ENCODE assay signal across 16 cellular contexts in the genomic region with DNA sequence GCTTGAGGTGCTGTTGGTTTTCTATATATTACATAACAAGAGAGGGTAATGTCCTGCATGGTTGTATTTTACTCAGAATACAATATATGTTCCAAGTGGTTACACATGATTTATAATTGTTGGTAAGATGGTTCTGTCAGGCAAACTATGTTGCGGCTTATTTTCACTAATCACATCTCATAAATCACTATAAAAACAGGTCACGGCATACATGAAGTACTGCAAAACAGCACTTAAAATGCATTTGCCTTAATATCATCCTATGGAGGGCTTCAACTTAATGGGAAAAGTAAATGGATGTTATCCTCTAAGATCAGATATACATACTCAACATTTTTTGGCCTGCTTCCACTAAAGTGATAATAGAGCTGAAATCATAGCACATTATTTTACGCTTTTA.
DNase-seq lines count a peak whose midpoint lies in the region; TF ChIP-seq lines count a peak whose summit lies in the region.
"Had no signal": no experiment of that assay in that cellular context is flagged by ENCODE, and none has a peak within 500 bp of the region (broad histone marks: within the 10 kb centered on the region; RNA-seq: fewer than 3 reads in every experiment).

No MANE protein-coding gene starts in this region.

- TF ChIP-seq CTCF in mesothelial cell of epicardium (IDR thresholded peaks at IDR 0.05; ENCODE audit: unreplicated experiment) = no peak
- TF ChIP-seq CTCF in Calu3 (IDR thresholded peaks at IDR 0.05; ENCODE audit: unreplicated experiment) = no peak

- no TSS peak for BruUV-seq in Calu3 (replicated peaks; lab: Mats Ljungman, UMichigan)

- H3K27me3 Mint-ChIP-seq in mesothelial cell of epicardium (ENCODE audit: low read depth) = no peaks in the 10 kb centered on the region
- no peaks in the 10 kb centered on the region for H3K27me3 Mint-ChIP-seq in Calu3 (ENCODE audit: unreplicated experiment)
- H3K27me3 Mint-ChIP-seq: IgD-negative memory B cell had no signal

- H3K4me1 Mint-ChIP-seq in mesothelial cell of epicardium (peaks cover 38% of the 10 kb centered on the region), Calu3 (ENCODE audit: low read depth, unreplicated experiment) (no peaks in the 10 kb centered on the region)
- H3K4me1 Mint-ChIP-seq: IgD-negative memory B cell had no signal

- DNase-seq in DMS79 treated with DMSO at 0.1 percent for 48 hours (lab: John Stamatoyannopoulos, UW) (peak; percentile 43), NCI-H1436 treated with DMSO at 0.1 percent for 48 hours (lab: John Stamatoyannopoulos, UW) (peak; percentile 14), NCI-H69 (lab: John Stamatoyannopoulos, UW) (peak; percentile 52), mesothelial cell of epicardium (ENCODE audit: low spot score in 2 of 2, unreplicated experiment in 2 of 2) (no peak), Calu3 (no peak), HUDEP-2 (lab: John Stamatoyannopoulos, UW; ENCODE audit: unreplicated experiment in 76 of 76) (no peak)
- DNase-seq in activated CD4-positive, alpha-beta T cell treated with anti-CD3 and anti-CD28 coated beads, Interleukin-2, amount 50 U/mL, for 48 hours = no peak
- DNase-seq: GOT3; MM.1S; NCI-H2081; NCI-H446; NCI-H524 treated with DMSO at 0.1 percent for 48 hours; NCI-H82; NK-92 treated with Interleukin-12 subunit alpha and Interleukin-12 subunit beta, amount 100 ng/mL, for 24 hours; PC-9 had no signal

- peak overlapping the region; percentile 64 for H3K27ac Mint-ChIP-seq in mesothelial cell of epicardium
- no peak overlapping the region for H3K27ac Mint-ChIP-seq in Calu3 (ENCODE audit: unreplicated experiment)
- H3K27ac Mint-ChIP-seq: IgD-negative memory B cell had no signal

- intact Hi-C loops in Calu3 (cut with micrococcal nuclease; ENCODE audit: unreplicated experiment) = no loop called here

- H3K4me3 Mint-ChIP-seq in mesothelial cell of epicardium = no peak overlapping the region
- no peak overlapping the region for H3K4me3 Mint-ChIP-seq in Calu3 (ENCODE audit: low read depth, unreplicated experiment)
- H3K4me3 Mint-ChIP-seq: IgD-negative memory B cell had no signal

- no peaks in the 10 kb centered on the region for H3K36me3 Mint-ChIP-seq in mesothelial cell of epicardium
- no peaks in the 10 kb centered on the region for H3K36me3 Mint-ChIP-seq in Calu3 (ENCODE audit: insufficient read depth, unreplicated experiment)
- H3K36me3 Mint-ChIP-seq: IgD-negative memory B cell had no signal

- CTCF ChIA-PET in Calu3 (lab: Charles Lee) = no interaction called here

- H3K9me3 Mint-ChIP-seq in mesothelial cell of epicardium (peaks cover 6% of the 10 kb centered on the region), Calu3 (ENCODE audit: low read depth, unreplicated experiment) (no peaks in the 10 kb centered on the region)
- H3K9me3 Mint-ChIP-seq: IgD-negative memory B cell had no signal

Comparison
In these comparisons a context has a peak if more than half of its experiments do, and no peak if none do; other contexts are left out.
1. DNase-seq: peak in DMS79 treated with DMSO at 0.1 percent for 48 hours (single experiment), NCI-H1436 treated with DMSO at 0.1 percent for 48 hours (single experiment) and NCI-H69 (single experiment); none in mesothelial cell of epicardium (0 of 2), activated CD4-positive, alpha-beta T cell treated with anti-CD3 and anti-CD28 coated beads, Interleukin-2, amount 50 U/mL, for 48 hours (0 of 2), Calu3 (single experiment) and HUDEP-2 (0 of 76).